ENCODE assay signal across 20 cellular contexts in the genomic region with DNA sequence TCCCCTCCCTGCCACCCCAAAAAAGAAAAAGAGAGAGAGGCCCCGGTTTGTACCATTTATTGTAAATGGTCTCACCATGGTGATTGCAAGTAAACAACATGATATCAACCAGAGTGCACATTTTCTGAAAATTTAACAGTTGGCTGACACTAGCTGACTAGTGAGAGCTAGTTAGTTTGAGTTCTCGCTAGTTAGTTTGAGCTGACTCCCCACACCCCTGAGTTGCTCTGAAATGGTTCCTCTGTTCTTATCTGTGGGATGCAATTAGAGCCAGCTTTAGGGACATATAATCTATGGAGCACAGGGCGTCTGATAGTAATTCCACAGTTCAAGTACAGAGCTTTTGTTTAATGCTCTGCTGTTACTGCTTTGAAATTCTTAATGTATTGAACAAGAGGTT. TPM values are rescaled to one million over a fixed set of nuclear protein-coding genes. Genes with fewer than 3 reads are reported as not detected.
A peak's percentile ranks its signal among the peaks of the same experiment; 100 is the strongest.
DNase-seq lines count a peak whose midpoint lies in the region; ATAC-seq and TF ChIP-seq lines count a peak whose summit lies in the region.
"Had no signal": no experiment of that assay in that cellular context is flagged by ENCODE, and none has a peak within 500 bp of the region (broad histone marks: within the 10 kb centered on the region; RNA-seq: fewer than 3 reads in every experiment).

No MANE protein-coding gene starts in this region.

- H3K9me3 ChIP-seq in Loucy (ENCODE audit: insufficient read depth, low read depth, low read length) (no peaks in the 10 kb centered on the region), neutrophil (no peaks in the 10 kb centered on the region), mesenchymal stem cell (ENCODE audit: control insufficient read depth, low read length) (no peaks in the 10 kb centered on the region)
- H3K9me3 ChIP-seq: Caco-2 had no signal

- no peak overlapping the region for H2BK120ac ChIP-seq in mesenchymal stem cell (ENCODE audit: low read depth, low read length)

- H2AK5ac ChIP-seq in mesenchymal stem cell (ENCODE audit: low read length, severe bottlenecking) = no peak overlapping the region

- no peaks in the 10 kb centered on the region for H3K27me3 Mint-ChIP-seq in activated naive CD4-positive, alpha-beta T cell treated with anti-CD3 and anti-CD28 coated beads, Interleukin-2, amount 50 U/mL, for 24 hours
- H3K27me3 Mint-ChIP-seq in effector memory CD8-positive, alpha-beta T cell = no peaks in the 10 kb centered on the region

- H3F3A ChIP-seq in Loucy (ENCODE audit: low read depth) = peaks cover 19% of the 10 kb centered on the region

- ATAC-seq in effector memory CD8-positive, alpha-beta T cell (replicated peaks) = no peak
- ATAC-seq: GM23338, Panc1, Right ventricle myocardium inferior had no signal

- no peak overlapping the region for H3K4me3 ChIP-seq in Loucy (ENCODE audit: low read length, poor library complexity, severe bottlenecking)
- H3K4me3 ChIP-seq in neutrophil (ENCODE audit: low read depth in 1 of 2, low read length in 1 of 2) = no peak overlapping the region
- H3K4me3 ChIP-seq in mesenchymal stem cell (ENCODE audit: insufficient read depth in 1 of 2, low read depth in 1 of 2, low read length in 2 of 2) = no peak overlapping the region
- H3K4me3 ChIP-seq: BLaER1 treated with 17β-estradiol and CSF1 and Interleukin-3, amounts not matched to agents 10 nM and 100 nM; GM23338 had no signal

- H3K14ac ChIP-seq in mesenchymal stem cell (ENCODE audit: low read length in 2 of 2) = no peak overlapping the region

- no peak for DNase-seq in activated naive CD4-positive, alpha-beta T cell (lab: John Stamatoyannopoulos, UW)
- no peak for DNase-seq in effector memory CD8-positive, alpha-beta T cell
- DNase-seq in HCEC 1CT (no peak), iPS-NIHi11 (ENCODE audit: low spot score) (no peak), mesenchymal stem cell (no peak)
- DNase-seq: Caco-2, EL, Karpas-422, NCI-H1105, NCI-H1694 treated with DMSO at 0.1 percent for 48 hours, NCI-H2107, NCI-H2227 treated with DMSO at 0.1 percent for 48 hours, NCI-H524 had no signal

- H3K4ac ChIP-seq in mesenchymal stem cell (ENCODE audit: low read depth in 1 of 2, low read length in 2 of 2) = no peak overlapping the region

- H3K27me3 ChIP-seq in Loucy (ENCODE audit: insufficient read depth, low read length, poor library complexity, severe bottlenecking) (no peaks in the 10 kb centered on the region), neutrophil (no peaks in the 10 kb centered on the region), mesenchymal stem cell (ENCODE audit: control insufficient read depth in 1 of 2, insufficient read depth in 1 of 2, low read length in 2 of 2) (no peaks in the 10 kb centered on the region)
- H3K27me3 ChIP-seq: BLaER1 treated with 17β-estradiol and CSF1 and Interleukin-3, amounts not matched to agents 10 nM and 100 nM had no signal

- H3K36me3 ChIP-seq in Loucy (ENCODE audit: insufficient read depth, low read length) = peaks cover 46% of the 10 kb centered on the region
- H3K36me3 ChIP-seq in neutrophil = peaks cover 27% of the 10 kb centered on the region
- H3K36me3 ChIP-seq in mesenchymal stem cell (ENCODE audit: control insufficient read depth in 1 of 2, insufficient read depth in 2 of 2, low read depth in 1 of 2, low read length in 2 of 2) = peaks cover 0 to 21% of the 10 kb centered on the region in 2 experiments

- no peak overlapping the region for H4K8ac ChIP-seq in mesenchymal stem cell (ENCODE audit: low read length)

- H3K36me3 Mint-ChIP-seq in activated naive CD4-positive, alpha-beta T cell treated with anti-CD3 and anti-CD28 coated beads, Interleukin-2, amount 50 U/mL, for 24 hours = peaks cover 28% of the 10 kb centered on the region
- H3K36me3 Mint-ChIP-seq in effector memory CD8-positive, alpha-beta T cell (ENCODE audit: insufficient read depth) = peaks cover 48% of the 10 kb centered on the region

- H3K4me3 Mint-ChIP-seq in activated naive CD4-positive, alpha-beta T cell treated with anti-CD3 and anti-CD28 coated beads, Interleukin-2, amount 50 U/mL, for 24 hours = peak overlapping the region; percentile 30
- peak overlapping the region in 1 of 2 donors; percentile 78 for H3K4me3 Mint-ChIP-seq in effector memory CD8-positive, alpha-beta T cell
- H3K4me3 Mint-ChIP-seq: GM23338 had no signal

- peak overlapping the region; percentile 68 for H3K27ac Mint-ChIP-seq in activated naive CD4-positive, alpha-beta T cell treated with anti-CD3 and anti-CD28 coated beads, Interleukin-2, amount 50 U/mL, for 24 hours
- H3K27ac Mint-ChIP-seq in effector memory CD8-positive, alpha-beta T cell = peak overlapping the region; percentile 81 to 93
- H3K27ac Mint-ChIP-seq: GM23338 had no signal

- H3K79me1 ChIP-seq in mesenchymal stem cell (replicated peaks; ENCODE audit: low read length, poor library complexity, severe bottlenecking) = no peaks in the 10 kb centered on the region

- H3K4me1 ChIP-seq in Loucy (ENCODE audit: insufficient read depth, low read length, poor library complexity, severe bottlenecking) (peaks cover 42% of the 10 kb centered on the region), neutrophil (ENCODE audit: control insufficient read depth in 1 of 2, insufficient read depth in 1 of 2, low read depth in 1 of 2, low read length in 1 of 2) (peaks cover 39 to 42% of the 10 kb centered on the region in 2 experiments), mesenchymal stem cell (ENCODE audit: control insufficient read depth, insufficient read depth, low read depth, low read length) (no peaks in the 10 kb centered on the region)

- H3K9ac ChIP-seq in Loucy (ENCODE audit: low read depth, low read length, poor library complexity, severe bottlenecking) = no peak overlapping the region
- H3K9ac ChIP-seq in mesenchymal stem cell (ENCODE audit: low read length) = no peak overlapping the region
- H3K9ac ChIP-seq: BLaER1 treated with 17β-estradiol and CSF1 and Interleukin-3, amounts not matched to agents 10 nM and 100 nM had no signal

- no peak overlapping the region for H2BK15ac ChIP-seq in mesenchymal stem cell (ENCODE audit: low read depth, poor library complexity, severe bottlenecking)

- H3K18ac ChIP-seq in mesenchymal stem cell (ENCODE audit: low read depth in 1 of 2, low read length in 2 of 2) = no peak overlapping the region

- no peak for TF ChIP-seq CTCF in Loucy (conservative IDR thresholded peaks at IDR 0.05; ENCODE audit: low read length)
- TF ChIP-seq CTCF in neutrophil (IDR thresholded peaks at IDR 0.05) = no peak

- H3K9me2 ChIP-seq in Loucy (replicated peaks; ENCODE audit: low read depth, low read length) = no peaks in the 10 kb centered on the region

- H3K79me2 ChIP-seq in Loucy (ENCODE audit: insufficient read depth, low read length) = peaks cover 53% of the 10 kb centered on the region

- no peak overlapping the region for H2BK12ac ChIP-seq in mesenchymal stem cell (ENCODE audit: low read length in 2 of 2)

- peaks cover 4% of the 10 kb centered on the region for H4K20me1 ChIP-seq in Loucy (ENCODE audit: insufficient read depth, low read length, poor library complexity, severe bottlenecking)
- H4K20me1 ChIP-seq: BLaER1 treated with 17β-estradiol and CSF1 and Interleukin-3, amounts not matched to agents 10 nM and 100 nM had no signal

- no peaks in the 10 kb centered on the region for H3K9me3 Mint-ChIP-seq in activated naive CD4-positive, alpha-beta T cell treated with anti-CD3 and anti-CD28 coated beads, Interleukin-2, amount 50 U/mL, for 24 hours
- no peaks in the 10 kb centered on the region for H3K9me3 Mint-ChIP-seq in effector memory CD8-positive, alpha-beta T cell
- H3K9me3 Mint-ChIP-seq: GM23338 had no signal

- H3K4me2 ChIP-seq in Loucy (ENCODE audit: low read depth, low read length, poor library complexity, severe bottlenecking) = peak overlapping the region; percentile 16
- no peak overlapping the region for H3K4me2 ChIP-seq in mesenchymal stem cell (ENCODE audit: low read length, poor library complexity, severe bottlenecking)
- H3K4me2 ChIP-seq: GM23338 had no signal

- H3K23ac ChIP-seq in mesenchymal stem cell (ENCODE audit: low read length in 2 of 2) = no peak overlapping the region

- H3K4me1 Mint-ChIP-seq in activated naive CD4-positive, alpha-beta T cell treated with anti-CD3 and anti-CD28 coated beads, Interleukin-2, amount 50 U/mL, for 24 hours = peaks cover 71% of the 10 kb centered on the region
- peaks cover 26 to 39% of the 10 kb centered on the region in 2 donors for H3K4me1 Mint-ChIP-seq in effector memory CD8-positive, alpha-beta T cell (ENCODE audit: low read depth in 2 of 2)

- H2AFZ ChIP-seq in Loucy (ENCODE audit: low read length) (no peak overlapping the region), mesenchymal stem cell (ENCODE audit: low read depth, low read length) (no peak overlapping the region)
- H2AFZ ChIP-seq: GM23338 had no signal

- H3K27ac ChIP-seq in neutrophil (peak overlapping the region; percentile 47), mesenchymal stem cell (ENCODE audit: low read length, poor library complexity, severe bottlenecking) (no peak overlapping the region)

- no peak overlapping the region for H2BK5ac ChIP-seq in mesenchymal stem cell (ENCODE audit: low read depth, low read length, poor library complexity, severe bottlenecking)

- 90% methylated on average over 2 of the region's 3 CpGs for WGBS in mesenchymal stem cell

- no peak overlapping the region for H4K91ac ChIP-seq in mesenchymal stem cell (ENCODE audit: low read length)

RNA-seq across cellular contexts. Expression of gene CASP10, which starts 13.1 kb away (rescaled TPM):
- polyA plus RNA-seq in mesenchymal stem cell (2013, experiment 1 of 2) = 0.47 TPM
- polyA plus RNA-seq in mesenchymal stem cell (2013, experiment 2 of 2) = 0.53 TPM
